In genomic region chr12:106583578-106584103, GRCh38 we compare ENCODE assay signal across 10 cellular contexts. TPM values are rescaled to one million over a fixed set of nuclear protein-coding genes. Genes with fewer than 3 reads are reported as not detected.
DNase-seq lines count a peak whose midpoint lies in the region; ATAC-seq, FAIRE-seq and TF ChIP-seq lines count a peak whose summit lies in the region.
"Had no signal": no experiment of that assay in that cellular context is flagged by ENCODE, and none has a peak within 500 bp of the region (broad histone marks: within the 10 kb centered on the region; RNA-seq: fewer than 3 reads in every experiment).

No MANE protein-coding gene starts in this region.

- H3K4me1 ChIP-seq in mucosa of rectum (ENCODE audit: control insufficient read depth in 2 of 2, insufficient read depth in 2 of 2, low read length in 2 of 2) = peaks cover 0 to 3% of the 10 kb centered on the region in 2 donors

- no peak overlapping the region for H3K27ac Mint-ChIP-seq in chondrocyte (ENCODE audit: unreplicated experiment)

- ATAC-seq in HG03108 (IDR thresholded peaks at IDR 0.05; ENCODE audit: unreplicated experiment) = no peak
- ATAC-seq in GM18517 (IDR thresholded peaks at IDR 0.05; ENCODE audit: unreplicated experiment) = no peak

- H3K9ac ChIP-seq in mucosa of rectum (ENCODE audit: low read depth in 1 of 2, low read length in 2 of 2) = no peak overlapping the region

- H3K9me3 ChIP-seq in mucosa of rectum (ENCODE audit: control insufficient read depth in 2 of 2, low read length in 2 of 2) = no peaks in the 10 kb centered on the region

- peak overlapping the region; percentile 54 for H3K4me3 Mint-ChIP-seq in chondrocyte (ENCODE audit: unreplicated experiment)

- H3K36me3 ChIP-seq in mucosa of rectum (ENCODE audit: control insufficient read depth in 2 of 2, insufficient read depth in 2 of 2, low read length in 2 of 2) = no peaks in the 10 kb centered on the region

- no peak overlapping the region for H3K27ac ChIP-seq in mucosa of rectum (ENCODE audit: low read depth in 2 of 2, low read length in 2 of 2)

- peaks cover 50 to 72% of the 10 kb centered on the region in 2 donors for H3K27me3 ChIP-seq in mucosa of rectum (ENCODE audit: control insufficient read depth in 2 of 2, insufficient read depth in 2 of 2, low read length in 2 of 2)

- H3K36me3 Mint-ChIP-seq in chondrocyte (ENCODE audit: low read depth) = no peaks in the 10 kb centered on the region

- DNase-seq in AG10803 (ENCODE audit: low read depth) (peak; percentile 21), HCEC 1CT (peak; percentile 24), chondrocyte (ENCODE audit: low spot score) (no peak), NCI-H1092 (lab: John Stamatoyannopoulos, UW) (no peak), urothelium cell line (ENCODE audit: low spot score) (no peak)

- H3K4me1 Mint-ChIP-seq in chondrocyte (ENCODE audit: low read depth) = peaks cover 47% of the 10 kb centered on the region

- H3K9me3 Mint-ChIP-seq in chondrocyte (ENCODE audit: low read depth) = no peaks in the 10 kb centered on the region

- no peak for TF ChIP-seq CTCF in AG10803 (conservative IDR thresholded peaks at IDR 0.05; ENCODE audit: low read length)
- TF ChIP-seq CTCF in chondrocyte (IDR thresholded peaks at IDR 0.05) = no peak

- FAIRE-seq in urothelium cell line (lab: Jason Lieb, UNC) = no peak

- peaks cover 85% of the 10 kb centered on the region for H3K27me3 Mint-ChIP-seq in chondrocyte (ENCODE audit: low read depth)

- H3K4me3 ChIP-seq in AG10803 (ENCODE audit: low read length) (peak overlapping the region; percentile 40), mucosa of rectum (ENCODE audit: low read length in 2 of 2) (peak overlapping the region; percentile 54 to 62)

RNA-seq across cellular contexts. Expression of gene RFX4, which starts 0.8 kb away (rescaled TPM):
- not detected in 3 replicates for total RNA-seq in chondrocyte
- total RNA-seq: glomerular endothelial cell, RPMI7951 had no signal

Comparison
In these comparisons a context has a peak if more than half of its experiments do, and no peak if none do; other contexts are left out.
1. DNase-seq: peak in AG10803 (single experiment) and HCEC 1CT (single experiment); none in chondrocyte (single experiment), NCI-H1092 (single experiment) and urothelium cell line (single experiment).